17 cellular contexts compared by ENCODE assay signal in the genomic region with DNA sequence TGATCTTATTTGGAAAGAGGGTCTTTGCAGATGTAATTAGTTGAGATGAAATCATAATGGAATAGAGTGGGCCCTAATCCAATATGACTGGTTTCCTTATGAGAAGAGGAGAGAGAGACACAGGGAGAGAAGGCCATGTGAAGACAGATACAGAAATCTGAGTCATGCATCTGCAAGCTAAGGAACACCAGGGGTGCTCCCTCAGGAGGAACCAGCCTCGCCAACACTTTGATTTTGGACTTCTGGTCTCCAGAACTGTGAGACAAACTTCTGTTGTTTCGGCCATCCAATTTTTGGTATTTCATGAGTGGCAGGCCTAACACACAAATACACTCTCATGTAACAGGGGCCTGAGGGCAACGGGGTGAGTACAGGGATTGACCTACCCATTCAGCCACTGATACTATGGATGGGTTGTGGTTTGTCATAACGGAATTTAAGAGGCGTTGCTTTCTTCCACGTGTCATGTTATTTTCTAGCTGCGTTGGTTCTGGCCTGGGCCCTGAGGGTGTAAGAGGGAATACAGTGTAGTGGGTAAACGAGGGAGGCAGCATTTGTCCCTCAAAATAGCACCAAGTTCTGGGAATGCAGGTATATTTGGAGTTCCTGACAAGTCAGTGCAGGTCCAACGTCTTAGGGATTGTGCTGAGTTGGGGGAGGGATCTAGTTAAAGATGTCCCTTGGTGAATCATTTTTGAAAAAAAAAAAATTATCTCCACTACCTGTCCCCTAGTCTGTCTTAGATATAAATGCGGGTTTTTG. TPM values are rescaled to one million over a fixed set of nuclear protein-coding genes. Genes with fewer than 3 reads are reported as not detected.
DNase-seq lines count a peak whose midpoint lies in the region; ATAC-seq and TF ChIP-seq lines count a peak whose summit lies in the region.
"Had no signal": no experiment of that assay in that cellular context is flagged by ENCODE, and none has a peak within 500 bp of the region (broad histone marks: within the 10 kb centered on the region; RNA-seq: fewer than 3 reads in every experiment).

No MANE protein-coding gene starts in this region.

- H3F3A ChIP-seq in MM.1S (ENCODE audit: insufficient read depth, low read length): 0 out of 2 replicates have a peak, but pooled peaks cover 12% of the 10 kb centered on the region

- H3K9me3 ChIP-seq in CD8-positive, alpha-beta T cell (ENCODE audit: low read length): no peaks in the 10 kb centered on the region
- H3K9me3 ChIP-seq in MM.1S (replicated peaks; ENCODE audit: insufficient read depth, low read length): no peaks in the 10 kb centered on the region
- H3K9me3 ChIP-seq: SK-N-SH had no signal

- H4K20me1 ChIP-seq in MM.1S (ENCODE audit: insufficient read depth, low read length): no peaks in the 10 kb centered on the region

- no peak overlapping the region for H3K4me3 ChIP-seq in CD8-positive, alpha-beta T cell (ENCODE audit: low read depth, low read length)
- no peak overlapping the region for H3K4me3 ChIP-seq in MM.1S (ENCODE audit: low read length)
- H3K4me3 ChIP-seq: coronary artery, lung, PC-9 had no signal

- H3K4me2 ChIP-seq in MM.1S (ENCODE audit: low read depth, low read length): no peak overlapping the region
- H3K4me2 ChIP-seq: PC-9, SK-N-SH had no signal

- peaks cover 21% of the 10 kb centered on the region for H3K79me2 ChIP-seq in MM.1S (ENCODE audit: low read length)

- H3K27ac ChIP-seq in CD8-positive, alpha-beta T cell (ENCODE audit: low read depth, low read length): no peak overlapping the region
- H3K27ac ChIP-seq in MM.1S (ENCODE audit: low read length): peak overlapping the region; percentile 67; the same call in 1 of the 2 replicates
- H3K27ac ChIP-seq: coronary artery, PC-9, VCaP had no signal

- no peaks in the 10 kb centered on the region for H3K9me2 ChIP-seq in MM.1S (replicated peaks; ENCODE audit: insufficient read depth, low read length)
- H3K9me2 ChIP-seq: SK-N-SH had no signal

- TF ChIP-seq CTCF in CD8-positive, alpha-beta T cell (IDR thresholded peaks at IDR 0.05): no peak
- TF ChIP-seq CTCF in MM.1S (IDR thresholded peaks at IDR 0.05; ENCODE audit: low read length): no peak
- no peak for TF ChIP-seq CTCF in type B pancreatic cell (conservative IDR thresholded peaks at IDR 0.05)

- H3K36me3 ChIP-seq in CD8-positive, alpha-beta T cell (ENCODE audit: insufficient read depth, low read length): no peaks in the 10 kb centered on the region
- H3K36me3 ChIP-seq in MM.1S (replicated peaks; ENCODE audit: insufficient read depth, low read length): no peaks in the 10 kb centered on the region

- no peak overlapping the region for H2AFZ ChIP-seq in MM.1S (ENCODE audit: low read length)
- H2AFZ ChIP-seq: PC-9 had no signal

- POLR2A ChIA-PET in CD8-positive, alpha-beta T cell (lab: Charles Lee): no interaction called here
- POLR2A ChIA-PET in activated CD8-positive, alpha-beta T cell treated with anti-CD3 and anti-CD28 coated beads, Interleukin-2, amount 10 ng/mL, durations not matched to agents 7 days and 5 days (lab: Charles Lee): no interaction called here

- H3K4me3 Mint-ChIP-seq in CD8-positive, alpha-beta T cell: no peak overlapping the region
- H3K4me3 Mint-ChIP-seq in activated CD8-positive, alpha-beta T cell treated with anti-CD3 and anti-CD28 coated beads, Interleukin-2, amount 10 ng/mL, durations not matched to agents 7 days and 5 days: no peak overlapping the region
- H3K4me3 Mint-ChIP-seq in memory B cell (peak overlapping the region; percentile 63), type B pancreatic cell (no peak overlapping the region)

- H3K36me3 Mint-ChIP-seq in CD8-positive, alpha-beta T cell: no peaks in the 10 kb centered on the region
- peaks cover 2% of the 10 kb centered on the region for H3K36me3 Mint-ChIP-seq in activated CD8-positive, alpha-beta T cell treated with anti-CD3 and anti-CD28 coated beads, Interleukin-2, amount 10 ng/mL, durations not matched to agents 7 days and 5 days (ENCODE audit: low read depth)
- H3K36me3 Mint-ChIP-seq in memory B cell (peaks cover 44% of the 10 kb centered on the region), type B pancreatic cell (no peaks in the 10 kb centered on the region)
- H3K36me3 Mint-ChIP-seq: naive thymus-derived CD8-positive, alpha-beta T cell had no signal

- H3K27ac Mint-ChIP-seq in CD8-positive, alpha-beta T cell: peak overlapping the region; percentile 16
- peak overlapping the region; percentile 54 for H3K27ac Mint-ChIP-seq in activated CD8-positive, alpha-beta T cell treated with anti-CD3 and anti-CD28 coated beads, Interleukin-2, amount 10 ng/mL, durations not matched to agents 7 days and 5 days
- peak overlapping the region; percentile 97 for H3K27ac Mint-ChIP-seq in memory B cell
- H3K27ac Mint-ChIP-seq in type B pancreatic cell: no peak overlapping the region

- DNase-seq in CD8-positive, alpha-beta T cell: no peak
- DNase-seq in MM.1S (no peak), memory B cell (ENCODE audit: low spot score in 2 of 2) (no peak), type B pancreatic cell (ENCODE audit: extremely low spot score, unreplicated experiment) (no peak), sciatic nerve (ENCODE audit: low spot score) (no peak)
- DNase-seq in activated CD8-positive, alpha-beta T cell treated with anti-CD3 and anti-CD28 coated beads, Interleukin-2, amount 10 ng/mL, durations not matched to agents 7 days and 5 days: no peak
- DNase-seq in stimulated activated CD4-positive, alpha-beta T cell treated with anti-CD3 and anti-CD28 coated beads, Interleukin-1b, Interleukin-23, amount 100 ng/mL, for 48 hours: no peak
- DNase-seq: activated naive CD4-positive, alpha-beta T cell; naive thymus-derived CD8-positive, alpha-beta T cell; NCI-H187; NCI-H446; PC-9; SK-N-SH had no signal

- intact Hi-C loops in CD8-positive, alpha-beta T cell (cut with DNase I, micrococcal nuclease): no loop called here
- intact Hi-C loops in sciatic nerve (cut with DNase I): no loop called here

- CTCF ChIA-PET in CD8-positive, alpha-beta T cell (lab: Charles Lee): no interaction called here
- CTCF ChIA-PET in activated CD8-positive, alpha-beta T cell treated with anti-CD3 and anti-CD28 coated beads, Interleukin-2, amount 10 ng/mL, durations not matched to agents 7 days and 5 days (lab: Charles Lee): no interaction called here

- H3K27me3 Mint-ChIP-seq in CD8-positive, alpha-beta T cell (ENCODE audit: low read depth): no peaks in the 10 kb centered on the region
- peaks cover 2% of the 10 kb centered on the region for H3K27me3 Mint-ChIP-seq in activated CD8-positive, alpha-beta T cell treated with anti-CD3 and anti-CD28 coated beads, Interleukin-2, amount 10 ng/mL, durations not matched to agents 7 days and 5 days (ENCODE audit: low read depth)
- H3K27me3 Mint-ChIP-seq in memory B cell: no peaks in the 10 kb centered on the region
- H3K27me3 Mint-ChIP-seq in type B pancreatic cell: no peaks in the 10 kb centered on the region
- H3K27me3 Mint-ChIP-seq: naive thymus-derived CD8-positive, alpha-beta T cell had no signal

- no peaks in the 10 kb centered on the region for H3K9me3 Mint-ChIP-seq in CD8-positive, alpha-beta T cell
- H3K9me3 Mint-ChIP-seq in activated CD8-positive, alpha-beta T cell treated with anti-CD3 and anti-CD28 coated beads, Interleukin-2, amount 10 ng/mL, durations not matched to agents 7 days and 5 days (ENCODE audit: insufficient read depth): no peaks in the 10 kb centered on the region
- H3K9me3 Mint-ChIP-seq in memory B cell (no peaks in the 10 kb centered on the region), type B pancreatic cell (no peaks in the 10 kb centered on the region)
- H3K9me3 Mint-ChIP-seq: naive thymus-derived CD8-positive, alpha-beta T cell had no signal

- no peaks in the 10 kb centered on the region for H3K27me3 ChIP-seq in CD8-positive, alpha-beta T cell (ENCODE audit: insufficient read depth, low read length)
- H3K27me3 ChIP-seq in MM.1S (replicated peaks; ENCODE audit: insufficient read depth, low read length): no peaks in the 10 kb centered on the region

- peaks cover 9% of the 10 kb centered on the region for H3K4me1 ChIP-seq in CD8-positive, alpha-beta T cell (ENCODE audit: insufficient read depth, low read length)
- peaks cover 32% of the 10 kb centered on the region for H3K4me1 ChIP-seq in MM.1S (ENCODE audit: low read length)

- peaks cover 20% of the 10 kb centered on the region for H3K4me1 Mint-ChIP-seq in CD8-positive, alpha-beta T cell (ENCODE audit: low read depth)
- H3K4me1 Mint-ChIP-seq in activated CD8-positive, alpha-beta T cell treated with anti-CD3 and anti-CD28 coated beads, Interleukin-2, amount 10 ng/mL, durations not matched to agents 7 days and 5 days (ENCODE audit: low read depth): peaks cover 41% of the 10 kb centered on the region
- H3K4me1 Mint-ChIP-seq in memory B cell (peaks cover 69% of the 10 kb centered on the region), type B pancreatic cell (ENCODE audit: unreplicated experiment) (peaks cover 3% of the 10 kb centered on the region)

- no peak for ATAC-seq in CD8-positive, alpha-beta T cell
- no peak for ATAC-seq in activated CD8-positive, alpha-beta T cell treated with anti-CD3 and anti-CD28 coated beads, Interleukin-2, amount 10 ng/mL, durations not matched to agents 7 days and 5 days
- ATAC-seq in memory B cell (ENCODE audit: low read depth) (peak; percentile 0), HG03280 (IDR thresholded peaks at IDR 0.05; ENCODE audit: unreplicated experiment) (no peak), sciatic nerve (no peak)

- H3K9ac ChIP-seq in MM.1S (ENCODE audit: low read length): peak overlapping the region; percentile 3; the same call in 1 of the 2 replicates
- H3K9ac ChIP-seq: SK-N-SH had no signal

RNA-seq across cellular contexts. Expression of gene PLCG2, which starts 17.7 kb away (rescaled TPM):
- 10 to 100 TPM in 1 of 2 experiments, 1 to 10 TPM in 1; 7.6 to 10.2 TPM for total RNA-seq in CD8-positive, alpha-beta T cell
- total RNA-seq in activated CD8-positive, alpha-beta T cell treated with anti-CD3 and anti-CD28 coated beads, Interleukin-2, amount 10 ng/mL, durations not matched to agents 7 days and 5 days: 10 to 100 TPM; 10.1 to 11.1 TPM
- total RNA-seq in type B pancreatic cell (ENCODE audit: low replicate concordance) (12.4 and 31.1 TPM in 2 replicates), sciatic nerve (40.7 TPM)
